29 cellular contexts compared by ENCODE assay signal in genomic region chr13:97727991-97728390, GRCh38.
"Had no signal": no experiment of that assay in that cellular context is flagged by ENCODE, and none has a peak within 500 bp of the region (broad histone marks: within the 10 kb centered on the region; RNA-seq: fewer than 3 reads in every experiment).

No MANE protein-coding gene starts in this region.

- FAIRE-seq: bronchial epithelial cell had no signal

- H3K4me3 Mint-ChIP-seq: activated CD8-positive, alpha-beta memory T cell treated with anti-CD3 and anti-CD28 coated beads, Interleukin-2, amount 10 ng/mL, durations not matched to agents 7 days and 5 days; activated CD8-positive, alpha-beta T cell treated with anti-CD3 and anti-CD28 coated beads, Interleukin-2, amount 10 ng/mL, durations not matched to agents 7 days and 5 days; activated naive CD4-positive, alpha-beta T cell treated with anti-CD3 and anti-CD28 coated beads for 36 hours; activated naive CD8-positive, alpha-beta T cell; activated T-cell treated with anti-CD3 and anti-CD28 coated beads, Interleukin-2, amount 50 U/mL, for 4 hours; central memory CD8-positive, alpha-beta T cell; T-helper 1 cell treated with Interleukin-12 subunit alpha and Interleukin-12 subunit beta and Interleukin-4 antibody, amounts not matched to agents 30 μg/mL and 1 μg/mL, for 36 hours; WTC11 had no signal

- H3K27ac Mint-ChIP-seq: activated CD8-positive, alpha-beta memory T cell treated with anti-CD3 and anti-CD28 coated beads, Interleukin-2, amount 10 ng/mL, durations not matched to agents 7 days and 5 days; activated CD8-positive, alpha-beta T cell treated with anti-CD3 and anti-CD28 coated beads, Interleukin-2, amount 10 ng/mL, durations not matched to agents 7 days and 5 days; activated naive CD4-positive, alpha-beta T cell treated with anti-CD3 and anti-CD28 coated beads for 36 hours; activated naive CD8-positive, alpha-beta T cell; T-helper 1 cell treated with Interleukin-12 subunit alpha and Interleukin-12 subunit beta and Interleukin-4 antibody, amounts not matched to agents 30 μg/mL and 1 μg/mL, for 36 hours; WTC11 had no signal

- H3K9me3 Mint-ChIP-seq: activated T-cell treated with anti-CD3 and anti-CD28 coated beads, Interleukin-2, amount 50 U/mL, for 4 hours had no signal

- DNase-seq: activated CD4-positive, alpha-beta T cell treated with anti-CD3 and anti-CD28 coated beads for 48 hours; activated CD4-positive, alpha-beta T cell treated with anti-CD3 and anti-CD28 coated beads, Interleukin-2, amount 50 U/mL, for 4 hours; activated CD4-positive, CD25-positive, alpha-beta regulatory T cell treated with anti-CD3 and anti-CD28 coated beads, Interleukin-2, amount 50 U/mL, for 72 hours; activated CD8-positive, alpha-beta memory T cell treated with anti-CD3 and anti-CD28 coated beads, Interleukin-2, amount 10 ng/mL, durations not matched to agents 7 days and 5 days; activated CD8-positive, alpha-beta T cell treated with anti-CD3 and anti-CD28 coated beads, Interleukin-2, amount 10 ng/mL, durations not matched to agents 7 days and 5 days; activated gamma-delta T cell; activated naive CD4-positive, alpha-beta T cell treated with anti-CD3 and anti-CD28 coated beads for 36 hours; activated T-cell treated with anti-CD3 and anti-CD28 coated beads, Interleukin-2, amount 50 U/mL, for 4 hours; amygdala; IMR-90; Kasumi-1; KBM-7; NCI-H1048; NCI-H1417; NCI-H1930; NCI-H2107; NCI-H2171 treated with DMSO at 0.1 percent for 48 hours; NCI-H345; NCI-H510A; NCI-H526 treated with DMSO at 0.1 percent for 48 hours; NCI-H82; NK-92 treated with Interleukin-12 subunit alpha and Interleukin-12 subunit beta, amount 100 ng/mL, for 24 hours; PC-3; SHP77 treated with DMSO at 0.1 percent for 48 hours had no signal

- ATAC-seq: activated CD8-positive, alpha-beta memory T cell treated with anti-CD3 and anti-CD28 coated beads, Interleukin-2, amount 10 ng/mL, durations not matched to agents 7 days and 5 days; activated CD8-positive, alpha-beta T cell treated with anti-CD3 and anti-CD28 coated beads, Interleukin-2, amount 10 ng/mL, durations not matched to agents 7 days and 5 days; activated T-cell treated with anti-CD3 and anti-CD28 coated beads, Interleukin-2, amount 50 U/mL, for 4 hours; PC-3; WTC11 had no signal

- H3K36me3 Mint-ChIP-seq: activated CD8-positive, alpha-beta memory T cell treated with anti-CD3 and anti-CD28 coated beads, Interleukin-2, amount 10 ng/mL, durations not matched to agents 7 days and 5 days; activated naive CD8-positive, alpha-beta T cell had no signal

- H3K27me3 Mint-ChIP-seq: activated CD8-positive, alpha-beta memory T cell treated with anti-CD3 and anti-CD28 coated beads, Interleukin-2, amount 10 ng/mL, durations not matched to agents 7 days and 5 days had no signal

- H3K4me1 Mint-ChIP-seq: activated CD8-positive, alpha-beta memory T cell treated with anti-CD3 and anti-CD28 coated beads, Interleukin-2, amount 10 ng/mL, durations not matched to agents 7 days and 5 days; central memory CD8-positive, alpha-beta T cell; WTC11 had no signal
